26 cellular contexts compared by ENCODE assay signal in the genomic region with DNA sequence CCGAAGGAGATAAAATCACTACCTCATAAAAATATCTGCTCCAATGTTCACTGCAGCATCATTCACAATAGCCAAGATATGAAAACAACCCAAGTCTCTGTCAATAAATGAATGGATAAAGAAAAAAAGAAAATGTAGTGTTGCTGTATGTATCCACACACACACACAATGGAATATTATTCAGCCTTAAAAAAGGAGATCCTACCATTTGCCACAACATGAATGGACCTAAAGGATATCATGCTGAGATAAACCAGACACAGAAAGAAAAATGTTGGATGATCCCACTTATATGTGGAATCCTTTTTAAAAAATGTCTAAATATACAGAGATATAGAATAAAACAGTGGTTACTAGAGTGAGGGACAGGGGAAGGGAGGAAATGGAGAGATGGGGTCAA.
"Had no signal": no experiment of that assay in that cellular context is flagged by ENCODE, and none has a peak within 500 bp of the region (broad histone marks: within the 10 kb centered on the region; RNA-seq: fewer than 3 reads in every experiment).

No MANE protein-coding gene starts in this region.

- H3K36me3 ChIP-seq: esophagus squamous epithelium, gastrocnemius medialis, heart right ventricle, left lung, lower lobe of right lung had no signal

- H3K4me1 ChIP-seq: gastrocnemius medialis had no signal

- H3K27ac Mint-ChIP-seq: mesothelial cell of epicardium, naive B cell had no signal

- H3K27ac ChIP-seq: coronary artery, dorsolateral prefrontal cortex, epithelial cell of prostate, esophagus squamous epithelium, gastrocnemius medialis, heart right ventricle, left lung, lower lobe of right lung had no signal

- H3K36me3 Mint-ChIP-seq: naive B cell had no signal

- DNase-seq: dermis blood vessel endothelial cell; dorsolateral prefrontal cortex; effector CD4-positive, alpha-beta T cell; effector memory CD4-positive, alpha-beta T cell; erythroblast; esophagus squamous epithelium; foreskin fibroblast; foreskin melanocyte; gastrocnemius medialis; glutamatergic neuron; head of caudate nucleus; heart right ventricle; hippocampal formation; left cardiac atrium; left lung; left ventricle myocardium superior; lower lobe of right lung; mesenchymal stem cell; mucosa of descending colon; naive B cell; naive thymus-derived CD8-positive, alpha-beta T cell had no signal

- H3K27me3 Mint-ChIP-seq: naive B cell; naive thymus-derived CD8-positive, alpha-beta T cell had no signal

- H3K27me3 ChIP-seq: dorsolateral prefrontal cortex, esophagus squamous epithelium, gastrocnemius medialis, heart right ventricle, left lung had no signal

- FAIRE-seq: keratinocyte had no signal

- ATAC-seq: esophagus mucosa; gastrocnemius medialis; heart right ventricle; left cardiac atrium; left lung; left ventricle myocardium superior; lower lobe of right lung; mucosa of descending colon; naive thymus-derived CD8-positive, alpha-beta T cell had no signal

- H3K4me3 ChIP-seq: coronary artery, dorsolateral prefrontal cortex, esophagus squamous epithelium, gastrocnemius medialis, heart right ventricle, left lung, lower lobe of right lung, mucosa of descending colon had no signal

- H3K4me3 Mint-ChIP-seq: mesothelial cell of epicardium; naive B cell; naive thymus-derived CD8-positive, alpha-beta T cell had no signal

- H3K9me3 ChIP-seq: esophagus squamous epithelium, gastrocnemius medialis, left lung, lower lobe of right lung, mucosa of descending colon had no signal
